15 cellular contexts compared by ENCODE assay signal in genomic region chr14:56514663-56515371, GRCh38.
DNase-seq lines count a peak whose midpoint lies in the region; ATAC-seq and TF ChIP-seq lines count a peak whose summit lies in the region.
"Had no signal": no experiment of that assay in that cellular context is flagged by ENCODE, and none has a peak within 500 bp of the region (broad histone marks: within the 10 kb centered on the region; RNA-seq: fewer than 3 reads in every experiment).

No MANE protein-coding gene starts in this region.

- no peak overlapping the region for H3K27ac ChIP-seq in dorsolateral prefrontal cortex
- H3K27ac ChIP-seq: tibial nerve had no signal

- TF ChIP-seq CTCF in cardiac fibroblast (IDR thresholded peaks at IDR 0.05; ENCODE audit: low read depth, low read length), result no peak
- TF ChIP-seq CTCF in dorsolateral prefrontal cortex (IDR thresholded peaks at IDR 0.05 in 54 of 56, conservative IDR thresholded peaks at IDR 0.05 in 2 of 56; ENCODE audit: low read depth in 1 of 56, partially characterized antibody in 56 of 56), result no peak

- ATAC-seq in GM19397 (IDR thresholded peaks at IDR 0.05; ENCODE audit: unreplicated experiment), result no peak
- ATAC-seq: left colon; naive thymus-derived CD4-positive, alpha-beta T cell; sciatic nerve had no signal

- no peak overlapping the region for H3K4me3 ChIP-seq in cardiac fibroblast (replicated peaks in 1 of 2; ENCODE audit: low read depth in 2 of 2, low read length in 2 of 2)
- no peak overlapping the region for H3K4me3 ChIP-seq in dorsolateral prefrontal cortex
- H3K4me3 ChIP-seq: tibial nerve had no signal

- DNase-seq in activated CD4-positive, alpha-beta T cell treated with anti-CD3 and anti-CD28 coated beads for 48 hours, result peak; percentile 34
- no peak for DNase-seq in activated CD4-positive, alpha-beta T cell treated with anti-CD3 and anti-CD28 coated beads for 4 hours
- peak; percentile 70 for DNase-seq in LHCN-M2 (ENCODE audit: low read depth)
- DNase-seq in cardiac fibroblast (ENCODE audit: low read depth in 2 of 2), result peak; percentile 44 to 55
- peak; percentile 28 for DNase-seq in stimulated activated CD4-positive, alpha-beta T cell treated with anti-CD3 and anti-CD28 coated beads, Interleukin-4, amount 100 ng/mL, for 24 hours
- DNase-seq in iPS-NIHi11 (ENCODE audit: low spot score), result no peak
- no peak for DNase-seq in dorsolateral prefrontal cortex
- DNase-seq: DMS79; left colon; naive thymus-derived CD4-positive, alpha-beta T cell; NCI-H2029 treated with DMSO at 0.1 percent for 48 hours; NK-92 treated with Interleukin-12 subunit alpha and Interleukin-12 subunit beta, amount 100 ng/mL, for 24 hours had no signal

- H3K27me3 ChIP-seq in dorsolateral prefrontal cortex, result peaks cover 0 to 7% (median 0%) of the 10 kb centered on the region in 45 donors

- intact Hi-C loops in dorsolateral prefrontal cortex (cut with DNase I), result no loop called here

Comparison
In these comparisons a context has a peak if more than half of its experiments do, and no peak if none do; other contexts are left out.
1. DNase-seq: peak in activated CD4-positive, alpha-beta T cell treated with anti-CD3 and anti-CD28 coated beads for 48 hours (single experiment), LHCN-M2 (single experiment), cardiac fibroblast (2 of 2) and stimulated activated CD4-positive, alpha-beta T cell treated with anti-CD3 and anti-CD28 coated beads, Interleukin-4, amount 100 ng/mL, for 24 hours (single experiment); none in activated CD4-positive, alpha-beta T cell treated with anti-CD3 and anti-CD28 coated beads for 4 hours (0 of 2), iPS-NIHi11 (single experiment) and dorsolateral prefrontal cortex (0 of 10).